Comparison of ENCODE assay signal across 21 cellular contexts in genomic region chr5:54251981-54252380, GRCh38. TPM values are rescaled to one million over a fixed set of nuclear protein-coding genes. Genes with fewer than 3 reads are reported as not detected.
DNase-seq lines count a peak whose midpoint lies in the region; ATAC-seq, FAIRE-seq and TF ChIP-seq lines count a peak whose summit lies in the region.
"Had no signal": no experiment of that assay in that cellular context is flagged by ENCODE, and none has a peak within 500 bp of the region (broad histone marks: within the 10 kb centered on the region; RNA-seq: fewer than 3 reads in every experiment).

No MANE protein-coding gene starts in this region.

- peaks cover 0 to 3% (median 0%) of the 10 kb centered on the region in 5 donors for H3K27me3 Mint-ChIP-seq in naive thymus-derived CD4-positive, alpha-beta T cell
- H3K27me3 Mint-ChIP-seq: CD4-positive, alpha-beta memory T cell; central memory CD8-positive, alpha-beta T cell; effector memory CD8-positive, alpha-beta T cell had no signal

- no peaks in the 10 kb centered on the region for H3K27me3 ChIP-seq in naive thymus-derived CD4-positive, alpha-beta T cell (ENCODE audit: control insufficient read depth in 2 of 2, insufficient read depth in 2 of 2, low read length in 2 of 2)
- H3K27me3 ChIP-seq: stomach had no signal

- no peaks in the 10 kb centered on the region for H3K9me3 Mint-ChIP-seq in naive thymus-derived CD4-positive, alpha-beta T cell
- H3K9me3 Mint-ChIP-seq: CD4-positive, alpha-beta memory T cell; central memory CD8-positive, alpha-beta T cell; effector memory CD8-positive, alpha-beta T cell; T-helper 1 cell treated with Interleukin-12 subunit alpha and Interleukin-12 subunit beta and Interleukin-4 antibody, amounts not matched to agents 30 μg/mL and 1 μg/mL, for 36 hours had no signal

- no peak overlapping the region for H3K4me3 Mint-ChIP-seq in naive thymus-derived CD4-positive, alpha-beta T cell
- H3K4me3 Mint-ChIP-seq: activated CD8-positive, alpha-beta T cell treated with anti-CD3 and anti-CD28 coated beads, Interleukin-2, amount 10 ng/mL, durations not matched to agents 7 days and 5 days; CD4-positive, alpha-beta memory T cell; central memory CD8-positive, alpha-beta T cell; effector memory CD8-positive, alpha-beta T cell; T-helper 1 cell treated with Interleukin-12 subunit alpha and Interleukin-12 subunit beta and Interleukin-4 antibody, amounts not matched to agents 30 μg/mL and 1 μg/mL, for 36 hours had no signal

- no peak for TF ChIP-seq CTCF in HEK293 (tag by site-specific recombination; IDR thresholded peaks at IDR 0.05)

- peak; percentile 61 for FAIRE-seq in islet of Langerhans (lab: Jason Lieb, UNC)

- H3K9me3 ChIP-seq in HEK293 (ENCODE audit: control insufficient read depth, insufficient read depth, low read depth, low read length): no peaks in the 10 kb centered on the region
- H3K9me3 ChIP-seq in naive thymus-derived CD4-positive, alpha-beta T cell (ENCODE audit: control insufficient read depth in 2 of 3, low read length in 3 of 3): no peaks in the 10 kb centered on the region
- H3K9me3 ChIP-seq: left ventricle myocardium inferior, stomach had no signal

- ATAC-seq in GM21367 (IDR thresholded peaks at IDR 0.05; ENCODE audit: unreplicated experiment) (no peak), GM21447 (IDR thresholded peaks at IDR 0.05; ENCODE audit: unreplicated experiment) (no peak), HG03135 (IDR thresholded peaks at IDR 0.05; ENCODE audit: unreplicated experiment) (no peak)
- ATAC-seq in naive thymus-derived CD4-positive, alpha-beta T cell: no peak
- ATAC-seq: activated CD8-positive, alpha-beta T cell treated with anti-CD3 and anti-CD28 coated beads, Interleukin-2, amount 10 ng/mL, durations not matched to agents 7 days and 5 days; effector memory CD8-positive, alpha-beta T cell; sciatic nerve had no signal

- H3K27ac Mint-ChIP-seq in naive thymus-derived CD4-positive, alpha-beta T cell: no peak overlapping the region
- H3K27ac Mint-ChIP-seq: activated CD8-positive, alpha-beta T cell treated with anti-CD3 and anti-CD28 coated beads, Interleukin-2, amount 10 ng/mL, durations not matched to agents 7 days and 5 days; CD4-positive, alpha-beta memory T cell; effector memory CD8-positive, alpha-beta T cell; T-helper 1 cell treated with Interleukin-12 subunit alpha and Interleukin-12 subunit beta and Interleukin-4 antibody, amounts not matched to agents 30 μg/mL and 1 μg/mL, for 36 hours had no signal

- no peak overlapping the region for H3K4me3 ChIP-seq in HEK293 (ENCODE audit: low read depth, low read length)
- no peak overlapping the region for H3K4me3 ChIP-seq in naive thymus-derived CD4-positive, alpha-beta T cell (ENCODE audit: low read length)
- H3K4me3 ChIP-seq: left ventricle myocardium inferior, stomach had no signal

- DNase-seq in A172 (ENCODE audit: low spot score) (peak; percentile 12), amniotic epithelial cell (ENCODE audit: low read depth) (peak; percentile 51)
- no peak for DNase-seq in naive thymus-derived CD4-positive, alpha-beta T cell
- DNase-seq: activated CD8-positive, alpha-beta T cell treated with anti-CD3 and anti-CD28 coated beads, Interleukin-2, amount 10 ng/mL, durations not matched to agents 7 days and 5 days; CD4-positive, alpha-beta memory T cell; effector memory CD8-positive, alpha-beta T cell; hypothalamus; left ventricle myocardium inferior; MV-4-11; SHP77; stimulated activated CD4-positive, alpha-beta T cell treated with anti-CD3 and anti-CD28 coated beads, Interleukin-2, amount 100 ng/mL, for 24 hours; stomach; WERI-Rb-1 had no signal

- no peak overlapping the region for H3K27ac ChIP-seq in HEK293 (ENCODE audit: extremely low read depth, low read depth, low read length)
- no peak overlapping the region for H3K27ac ChIP-seq in naive thymus-derived CD4-positive, alpha-beta T cell (ENCODE audit: low read depth, low read length)
- H3K27ac ChIP-seq: left ventricle myocardium inferior, stomach, WERI-Rb-1 had no signal

- intact Hi-C loops in naive thymus-derived CD4-positive, alpha-beta T cell (cut with micrococcal nuclease): no loop called here

- POLR2A ChIA-PET in HEK293 (lab: Yijun Ruan, JAX): no interaction called here
- POLR2A ChIA-PET in naive thymus-derived CD4-positive, alpha-beta T cell (lab: Charles Lee): no interaction called here

- H3K36me3 Mint-ChIP-seq in naive thymus-derived CD4-positive, alpha-beta T cell: peaks cover 0 to 4% (median 0%) of the 10 kb centered on the region in 5 donors
- H3K36me3 Mint-ChIP-seq: CD4-positive, alpha-beta memory T cell had no signal

- no peaks in the 10 kb centered on the region for H3K36me3 ChIP-seq in HEK293 (ENCODE audit: control insufficient read depth in 2 of 2, insufficient read depth in 1 of 2, low read length in 2 of 2)
- H3K36me3 ChIP-seq in naive thymus-derived CD4-positive, alpha-beta T cell (ENCODE audit: control insufficient read depth in 2 of 3, insufficient read depth in 3 of 3, low read length in 3 of 3): no peaks in the 10 kb centered on the region
- H3K36me3 ChIP-seq: left ventricle myocardium inferior, stomach, WERI-Rb-1 had no signal

- H3K4me1 ChIP-seq in HEK293 (ENCODE audit: control insufficient read depth, insufficient read depth, low read length): peaks cover 6% of the 10 kb centered on the region; the same call in 1 of the 2 replicates
- H3K4me1 ChIP-seq in naive thymus-derived CD4-positive, alpha-beta T cell (ENCODE audit: control insufficient read depth in 2 of 2, insufficient read depth in 2 of 2, low read length in 2 of 2): no peaks in the 10 kb centered on the region

- CTCF ChIA-PET in HEK293 (lab: Yijun Ruan, JAX): no interaction called here
- CTCF ChIA-PET in naive thymus-derived CD4-positive, alpha-beta T cell (lab: Charles Lee): no interaction called here

- peaks cover 4 to 39% (median 19%) of the 10 kb centered on the region in 7 donors for H3K4me1 Mint-ChIP-seq in naive thymus-derived CD4-positive, alpha-beta T cell

TF ChIP-seq in HEK293, 187 proteins besides CTCF, POLR2A, EP300 and RAD21:
- TF ChIP-seq ZNF354C (tag by site-specific recombination; IDR thresholded peaks at IDR 0.05; ENCODE audit: borderline replicate concordance, low read depth) (no peak), ZNF664 (tag by site-specific recombination; IDR thresholded peaks at IDR 0.05) (peak; percentile 25; the same call in 1 of the 2 replicates), PRDM1 (tag by site-specific recombination; IDR thresholded peaks at IDR 0.05) (peak; percentile 24; the same call in 1 of the 2 replicates)
TF ChIP-seq in HEK293: peak in this region for 2.

RNA-seq across cellular contexts. Expression of gene ARL15, which starts 58.4 kb away (rescaled TPM):
- total RNA-seq in A172 (2014; rRNA removed; shearing (Covaris generic)): 28.3 and 29.7 TPM in 2 replicates
- total RNA-seq in naive thymus-derived CD4-positive, alpha-beta T cell: 10 to 100 TPM in 4 of 5 experiments, 1 to 10 TPM in 1; 9.6 to 15.6 (median 13.6) TPM
- 10 to 100 TPM; 13.3 to 17.1 TPM for polyA plus RNA-seq in naive thymus-derived CD4-positive, alpha-beta T cell

Comparison
In these comparisons a context has a peak if more than half of its experiments do, and no peak if none do; other contexts are left out.
1. DNase-seq: peak in A172 (single experiment) and amniotic epithelial cell (single experiment); none in naive thymus-derived CD4-positive, alpha-beta T cell (0 of 9).